In genomic region chr12:122182887-122183587, GRCh38 we compare ENCODE assay signal across 8 cellular contexts. TPM values are rescaled to one million over a fixed set of nuclear protein-coding genes. Genes with fewer than 3 reads are reported as not detected.
DNase-seq lines count a peak whose midpoint lies in the region; ATAC-seq and TF ChIP-seq lines count a peak whose summit lies in the region.

TSS of gene LRRC43 (plus strand) at chr12:122183123. CDS start at chr12:122183145, 22 bp downstream.

- peak; percentile 86 for DNase-seq in D341Med (ENCODE audit: low spot score)
- DNase-seq in NCI-H2029 (lab: John Stamatoyannopoulos, UW): peak; percentile 35
- peak; percentile 68 for DNase-seq in Right ventricle myocardium inferior (ENCODE audit: missing footprints)
- DNase-seq in osteoblast (ENCODE audit: insufficient read length, low spot score, missing footprints): peak; percentile 95
- DNase-seq in dedifferentiated amniotic fluid mesenchymal stem cell (ENCODE audit: extremely low spot score): no peak

- H3K4me3 Mint-ChIP-seq in activated T-helper 17 cell treated with anti-CD3 and anti-CD28 coated beads, Interleukin-2, amount 50 U/mL, for 72 hours: peak within 1 kb of the TSS; percentile 56

- intact Hi-C loops in Right ventricle myocardium inferior (cut with DNase I): no loop called here

- H3K79me2 ChIP-seq in osteoblast (ENCODE audit: insufficient read depth, low read length): no peaks in the 10 kb centered on the region

- no peaks in the 10 kb centered on the region for H3K4me1 Mint-ChIP-seq in activated T-helper 17 cell treated with anti-CD3 and anti-CD28 coated beads, Interleukin-2, amount 50 U/mL, for 72 hours

- TF ChIP-seq CTCF in osteoblast (IDR thresholded peaks at IDR 0.05; ENCODE audit: extremely low read depth, low read depth, low read length): no peak

- H3K4me1 ChIP-seq in osteoblast (ENCODE audit: insufficient read depth, low read length): peaks cover 4% of the 10 kb centered on the region

- no peaks in the 10 kb centered on the region for H4K20me1 ChIP-seq in osteoblast (ENCODE audit: insufficient read depth, low read length)

- peak within 1 kb of the TSS; percentile 76 for H3K4me3 ChIP-seq in osteoblast (ENCODE audit: insufficient read depth, low read length)

- peak within 1 kb of the TSS; percentile 86 for H2AFZ ChIP-seq in osteoblast (ENCODE audit: low read length)

- H3K36me3 ChIP-seq in osteoblast (ENCODE audit: insufficient read depth, low read length): no peaks in the 10 kb centered on the region

- peak within 1 kb of the TSS; percentile 75 for H3K4me2 ChIP-seq in osteoblast (ENCODE audit: insufficient read depth, low read length)

- H3K27ac Mint-ChIP-seq in activated T-helper 17 cell treated with anti-CD3 and anti-CD28 coated beads, Interleukin-2, amount 50 U/mL, for 72 hours: no peak within 1 kb of the TSS

- H3K27me3 Mint-ChIP-seq in activated T-helper 17 cell treated with anti-CD3 and anti-CD28 coated beads, Interleukin-2, amount 50 U/mL, for 72 hours: peaks cover 2% of the 10 kb centered on the region

- ATAC-seq in activated T-helper 17 cell treated with anti-CD3 and anti-CD28 coated beads, Interleukin-2, amount 50 U/mL, for 72 hours (replicated peaks): peak; percentile 64
- ATAC-seq in Right ventricle myocardium inferior (peak; percentile 53), HG03175 (IDR thresholded peaks at IDR 0.05; ENCODE audit: unreplicated experiment) (no peak), HG03520 (IDR thresholded peaks at IDR 0.05; ENCODE audit: unreplicated experiment) (no peak)

- H3K27ac ChIP-seq in osteoblast (ENCODE audit: low read depth, low read length): no peak within 1 kb of the TSS

- no peaks in the 10 kb centered on the region for H3K9me3 ChIP-seq in osteoblast (ENCODE audit: low read depth, low read length)

- no peaks in the 10 kb centered on the region for H3K36me3 Mint-ChIP-seq in activated T-helper 17 cell treated with anti-CD3 and anti-CD28 coated beads, Interleukin-2, amount 50 U/mL, for 72 hours (ENCODE audit: low read depth)

- no peaks in the 10 kb centered on the region for H3K9me3 Mint-ChIP-seq in activated T-helper 17 cell treated with anti-CD3 and anti-CD28 coated beads, Interleukin-2, amount 50 U/mL, for 72 hours

- no peaks in the 10 kb centered on the region for H3K27me3 ChIP-seq in osteoblast (ENCODE audit: insufficient read depth, low read length)

RNA-seq across cellular contexts. Expression of gene LRRC43, which starts in this region (rescaled TPM):
- total RNA-seq in activated T-helper 17 cell treated with anti-CD3 and anti-CD28 coated beads, Interleukin-2, amount 50 U/mL, for 72 hours: not detected
- total RNA-seq in Right ventricle myocardium inferior (0.70 TPM), osteoblast (1.8 and 2.9 TPM in 2 replicates)

Comparison
In these comparisons a context has a peak if more than half of its experiments do, and no peak if none do; other contexts are left out.
1. Peak in ATAC-seq in activated T-helper 17 cell treated with anti-CD3 and anti-CD28 coated beads, Interleukin-2, amount 50 U/mL, for 72 hours; RNA of the gene not detected or under 1 TPM.
2. Peak in DNase-seq and ATAC-seq in Right ventricle myocardium inferior; RNA of the gene not detected or under 1 TPM.